Comparison of ENCODE assay signal across 28 cellular contexts in genomic region chr3:8643693-8644365, GRCh38. TPM values are rescaled to one million over a fixed set of nuclear protein-coding genes. Genes with fewer than 3 reads are reported as not detected.
"Had no signal": no experiment of that assay in that cellular context is flagged by ENCODE, and none has a peak within 500 bp of the region (broad histone marks: within the 10 kb centered on the region; RNA-seq: fewer than 3 reads in every experiment).

No MANE protein-coding gene starts in this region.

- H3K4me3 ChIP-seq: left lung, lower lobe of right lung, neural progenitor cell, right atrium auricular region, tibial nerve, uterus had no signal

- FAIRE-seq: keratinocyte, small intestine had no signal

- H3K4me2 ChIP-seq: neural progenitor cell had no signal

- H3K27ac ChIP-seq: left lung, lower lobe of right lung, neural progenitor cell, neutrophil, right atrium auricular region, tibial nerve, uterus had no signal

- H2AFZ ChIP-seq: neural progenitor cell had no signal

- DNase-seq: hippocampal formation; kidney glomerular epithelial cell; left colon; left lung; lower lobe of right lung; mammary epithelial cell; mesenchymal stem cell; naive thymus-derived CD8-positive, alpha-beta T cell; occipital lobe; small intestine; stimulated activated CD4-positive, alpha-beta T cell treated with anti-CD3 and anti-CD28 coated beads, Interleukin-1b, Interleukin-23, amount 100 ng/mL, for 48 hours; stimulated activated CD4-positive, alpha-beta T cell treated with anti-CD3 and anti-CD28 coated beads, Interleukin-2, amount 100 ng/mL, for 48 hours; stimulated activated CD4-positive, alpha-beta T cell treated with anti-CD3 and anti-CD28 coated beads, Interleukin-4, amount 100 ng/mL, for 4 hours; stimulated activated CD8-positive, alpha-beta memory T cell treated with anti-CD3 and anti-CD28 coated beads, Interleukin-4, amount 100 ng/mL, for 48 hours; stimulated activated naive CD4-positive, alpha-beta T cell treated with Interleukin-2 at 50 U/mL for 16 hours; stimulated activated naive CD8-positive, alpha-beta T cell treated with anti-CD3 and anti-CD28 coated beads, Interleukin-15, amount 100 ng/mL, for 72 hours; substantia nigra; uterus had no signal

- H3K36me3 ChIP-seq: left lung, lower lobe of right lung, neural progenitor cell, neutrophil, right atrium auricular region, tibial nerve, uterus had no signal

- H3K9me3 ChIP-seq: left lung, lower lobe of right lung, neutrophil, right atrium auricular region, tibial nerve, uterus had no signal

- ATAC-seq: left colon; left lung; lower lobe of right lung; naive thymus-derived CD8-positive, alpha-beta T cell; sciatic nerve; stimulated activated memory B cell treated with anti-CD40 and anti-IgM and Interleukin-4, amounts not matched to agents 10 μg/mL and 1 μg/mL and 100 μg/mL, for 72 hours; stimulated activated naive CD8-positive, alpha-beta T cell treated with anti-CD3 and anti-CD28 coated beads, Interleukin-15, amount 100 ng/mL, for 72 hours had no signal

- H3K9ac ChIP-seq: neural progenitor cell had no signal

- H3K27me3 ChIP-seq: neural progenitor cell, right atrium auricular region, tibial nerve, uterus had no signal

- H3K4me1 ChIP-seq: left lung, lower lobe of right lung, tibial nerve, uterus had no signal

RNA-seq across cellular contexts. Expression of gene SSUH2, which starts 0.8 kb away (rescaled TPM):
- total RNA-seq: lower lobe of right lung; naive thymus-derived CD8-positive, alpha-beta T cell; osteocyte; pulmonary artery endothelial cell; renal cortical epithelial cell had no signal
- polyA plus RNA-seq: naive thymus-derived CD8-positive, alpha-beta T cell had no signal
